In the genomic region with DNA sequence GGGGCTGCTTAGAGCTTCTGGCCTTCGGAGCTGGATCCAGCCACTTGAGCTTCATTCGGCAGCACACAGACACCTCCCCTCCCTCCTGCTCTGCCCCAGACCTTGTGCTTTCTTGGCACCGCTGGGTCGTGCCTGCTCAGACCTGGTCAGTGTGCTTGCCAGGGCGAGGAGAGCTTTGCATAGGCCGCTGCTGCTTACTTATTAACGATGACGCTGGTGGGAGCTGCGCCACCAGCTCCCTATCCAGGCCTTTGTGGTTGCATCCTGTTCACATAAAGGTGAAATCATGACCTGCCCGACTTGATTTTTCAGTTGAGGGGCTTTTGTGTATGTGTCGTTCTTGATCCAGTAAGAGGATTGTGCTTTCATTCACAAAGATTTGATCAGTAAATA, we compare ENCODE assay signal across 9 cellular contexts.
DNase-seq lines count a peak whose midpoint lies in the region; ATAC-seq lines count a peak whose summit lies in the region.
"Had no signal": no experiment of that assay in that cellular context is flagged by ENCODE, and none has a peak within 500 bp of the region (broad histone marks: within the 10 kb centered on the region; RNA-seq: fewer than 3 reads in every experiment).

No MANE protein-coding gene starts in this region.

- POLR2A ChIA-PET in CD4-positive, alpha-beta memory T cell (lab: Charles Lee; ENCODE audit: partially characterized antibody) = no interaction called here

- H3K4me1 Mint-ChIP-seq in effector memory CD8-positive, alpha-beta T cell (ENCODE audit: low read depth in 2 of 2) = peaks cover 50 to 64% of the 10 kb centered on the region in 2 donors
- H3K4me1 Mint-ChIP-seq in CD4-positive, alpha-beta memory T cell = peaks cover 39 to 57% (median 51%) of the 10 kb centered on the region in 4 donors

- intact Hi-C loops in CD4-positive, alpha-beta memory T cell (cut with micrococcal nuclease) = no loop called here

- H3K27ac Mint-ChIP-seq in effector memory CD8-positive, alpha-beta T cell = peak overlapping the region; percentile 14 to 58
- peak overlapping the region in 2 of 7 donors; percentile 23 to 47 for H3K27ac Mint-ChIP-seq in CD4-positive, alpha-beta memory T cell

- H3K4me3 Mint-ChIP-seq in effector memory CD8-positive, alpha-beta T cell = peak overlapping the region in 1 of 2 donors; percentile 49
- H3K4me3 Mint-ChIP-seq in CD4-positive, alpha-beta memory T cell = peak overlapping the region in 1 of 8 donors; percentile 20

- ATAC-seq in GM21423 (IDR thresholded peaks at IDR 0.05; ENCODE audit: unreplicated experiment) = peak; percentile 50
- no peak for ATAC-seq in effector memory CD8-positive, alpha-beta T cell (replicated peaks)

- no peaks in the 10 kb centered on the region for H3K36me3 ChIP-seq in CD4-positive, alpha-beta memory T cell (ENCODE audit: insufficient read depth, low read length)

- H3K27ac ChIP-seq in CD4-positive, alpha-beta memory T cell (ENCODE audit: low read depth, low read length) = no peak overlapping the region
- H3K27ac ChIP-seq: HL-60 had no signal

- no peaks in the 10 kb centered on the region for H3K36me3 Mint-ChIP-seq in effector memory CD8-positive, alpha-beta T cell (ENCODE audit: insufficient read depth)
- peaks cover 7 to 17% of the 10 kb centered on the region in 2 donors for H3K36me3 Mint-ChIP-seq in CD4-positive, alpha-beta memory T cell

- H3K9me3 ChIP-seq in CD4-positive, alpha-beta memory T cell (ENCODE audit: control insufficient read depth in 1 of 2, low read length in 2 of 2) = no peaks in the 10 kb centered on the region

- CTCF ChIA-PET in CD4-positive, alpha-beta memory T cell (lab: Charles Lee; ENCODE audit: partially characterized antibody) = no interaction called here

- peaks cover 44% of the 10 kb centered on the region for H3K4me1 ChIP-seq in CD4-positive, alpha-beta memory T cell (ENCODE audit: insufficient read depth, low read length)

- no peaks in the 10 kb centered on the region for H3K9me3 Mint-ChIP-seq in effector memory CD8-positive, alpha-beta T cell
- H3K9me3 Mint-ChIP-seq in CD4-positive, alpha-beta memory T cell = no peaks in the 10 kb centered on the region

- H3K27me3 ChIP-seq in CD4-positive, alpha-beta memory T cell (ENCODE audit: insufficient read depth, low read length) = no peaks in the 10 kb centered on the region

- H3K4me3 ChIP-seq in CD4-positive, alpha-beta memory T cell (ENCODE audit: low read length in 2 of 2) = no peak overlapping the region

- DNase-seq in DMS79 (lab: John Stamatoyannopoulos, UW) (peak; percentile 31), NCI-H1092 treated with DMSO at 0.1 percent for 48 hours (lab: John Stamatoyannopoulos, UW) (peak; percentile 65), nucleus accumbens (lab: John Stamatoyannopoulos, UW) (peak in 32 of 56 donors; percentile 26 to 79 (median 56)), retina (no peak)
- no peak for DNase-seq in effector memory CD8-positive, alpha-beta T cell
- DNase-seq in activated CD4-positive, alpha-beta T cell treated with anti-CD3 and anti-CD28 coated beads, Interleukin-2, amount 50 U/mL, for 1 hour = no peak
- DNase-seq in CD4-positive, alpha-beta memory T cell = no peak

- no peaks in the 10 kb centered on the region for H3K27me3 Mint-ChIP-seq in effector memory CD8-positive, alpha-beta T cell
- H3K27me3 Mint-ChIP-seq in CD4-positive, alpha-beta memory T cell = no peaks in the 10 kb centered on the region

Comparison
In these comparisons a context has a peak if more than half of its experiments do, and no peak if none do; other contexts are left out.
1. DNase-seq: peak in DMS79 (single experiment), NCI-H1092 treated with DMSO at 0.1 percent for 48 hours (single experiment) and nucleus accumbens (32 of 56); none in effector memory CD8-positive, alpha-beta T cell (0 of 3), retina (single experiment), activated CD4-positive, alpha-beta T cell treated with anti-CD3 and anti-CD28 coated beads, Interleukin-2, amount 50 U/mL, for 1 hour (single experiment) and CD4-positive, alpha-beta memory T cell (0 of 5).